10 cellular contexts compared by ENCODE assay signal in genomic region chr3:57434041-57434440, GRCh38.
DNase-seq lines count a peak whose midpoint lies in the region; ATAC-seq and TF ChIP-seq lines count a peak whose summit lies in the region.
"Had no signal": no experiment of that assay in that cellular context is flagged by ENCODE, and none has a peak within 500 bp of the region (broad histone marks: within the 10 kb centered on the region; RNA-seq: fewer than 3 reads in every experiment).

No MANE protein-coding gene starts in this region.

- DNase-seq in NCI-H510A treated with DMSO at 0.1 percent for 48 hours (lab: John Stamatoyannopoulos, UW) (peak; percentile 62), NCI-H510A (lab: John Stamatoyannopoulos, UW) (no peak), NCI-H748 (lab: John Stamatoyannopoulos, UW; ENCODE audit: unreplicated experiment) (peak; percentile 39), epithelial cell of esophagus (ENCODE audit: low read depth) (peak; percentile 59), stromal cell of bone marrow (ENCODE audit: low read depth) (peak; percentile 10), mesenteric fat pad (ENCODE audit: low spot score) (no peak), right cardiac atrium (no peak)
- DNase-seq in stimulated activated CD4-positive, alpha-beta T cell treated with anti-CD3 and anti-CD28 coated beads, Interleukin-2, amount 100 ng/mL, for 48 hours = no peak
- DNase-seq: islet precursor cell had no signal

- H3K27me3 ChIP-seq in right cardiac atrium (ENCODE audit: control insufficient read depth, insufficient read depth) = no peaks in the 10 kb centered on the region

- peak; percentile 72 for TF ChIP-seq CTCF in epithelial cell of esophagus (IDR thresholded peaks at IDR 0.05; ENCODE audit: insufficient read depth, low read depth, low read length, missing control alignments)

- no peak for ATAC-seq in right cardiac atrium

- H3K4me3 ChIP-seq in epithelial cell of esophagus (ENCODE audit: low read length) (no peak overlapping the region), right cardiac atrium (ENCODE audit: low read length) (no peak overlapping the region)
- H3K4me3 ChIP-seq: SK-N-MC had no signal

- no peaks in the 10 kb centered on the region for H3K4me1 ChIP-seq in right cardiac atrium (ENCODE audit: control insufficient read depth, insufficient read depth, low read length)

- WGBS in right cardiac atrium = 29% methylated on average over 4 of the region's 4 CpGs

- H3K9me3 ChIP-seq in right cardiac atrium (ENCODE audit: control insufficient read depth, low read length) = no peaks in the 10 kb centered on the region

- intact Hi-C loops in right cardiac atrium (cut with DNase I) = loop anchor here in 1 of 4 donors (5.0 kb wide), 1 partner anchor 262 kb away; no protein-coding TSS in a partner anchor

- H3K27ac ChIP-seq in right cardiac atrium (ENCODE audit: low read length) = no peak overlapping the region
- H3K27ac ChIP-seq: SK-N-MC had no signal

Comparison
In these comparisons a context has a peak if more than half of its experiments do, and no peak if none do; other contexts are left out.
1. DNase-seq: peak in NCI-H510A treated with DMSO at 0.1 percent for 48 hours (single experiment), NCI-H748 (single experiment), epithelial cell of esophagus (single experiment) and stromal cell of bone marrow (single experiment); none in NCI-H510A (single experiment), mesenteric fat pad (single experiment), stimulated activated CD4-positive, alpha-beta T cell treated with anti-CD3 and anti-CD28 coated beads, Interleukin-2, amount 100 ng/mL, for 48 hours (0 of 2) and right cardiac atrium (0 of 3).